In genomic region chr17:16653367-16654041, GRCh38 we compare ENCODE assay signal across 8 cellular contexts. TPM values are rescaled to one million over a fixed set of nuclear protein-coding genes. Genes with fewer than 3 reads are reported as not detected.
DNase-seq lines count a peak whose midpoint lies in the region; ATAC-seq and TF ChIP-seq lines count a peak whose summit lies in the region.

TSS of gene ZNF624 (minus strand) at chr17:16653850.

- TF ChIP-seq POLR2A in stomach (IDR thresholded peaks at IDR 0.05) = peak in 1 of 4 donors; percentile 47

- peak; percentile 92 for ATAC-seq in foreskin keratinocyte

- no peaks in the 10 kb centered on the region for H3K9me3 ChIP-seq in ES-I3 (ENCODE audit: control insufficient read depth, insufficient read depth, low read length)
- H3K9me3 ChIP-seq in stomach = no peaks in the 10 kb centered on the region

- peak within 1 kb of the TSS; percentile 40 for H3K27ac Mint-ChIP-seq in neural crest cell (ENCODE audit: unreplicated experiment)

- peak within 1 kb of the TSS; percentile 88 for H3K9ac ChIP-seq in ES-I3 (ENCODE audit: low read depth, low read length)

- intact Hi-C loops in stomach (cut with DNase I; ENCODE audit: low total_unique reads) = no loop called here

- H3K4me1 Mint-ChIP-seq in neural crest cell = peaks cover 21% of the 10 kb centered on the region

- DNase-seq in H7 = peak; percentile 93
- peak; percentile 89 for DNase-seq in M059J (ENCODE audit: low read depth)
- peak; percentile 100 for DNase-seq in SHP77 treated with DMSO at 0.1 percent for 48 hours (lab: John Stamatoyannopoulos, UW)
- DNase-seq in activated naive CD4-positive, alpha-beta T cell (lab: John Stamatoyannopoulos, UW) = peak; percentile 59 to 82 (median 68)
- peak; percentile 64 to 88 for DNase-seq in foreskin keratinocyte
- peak; percentile 89 for DNase-seq in neural crest cell (ENCODE audit: low read depth, low spot score)
- peak; percentile 98 for DNase-seq in stomach

- H3K36me3 Mint-ChIP-seq in neural crest cell (ENCODE audit: low read depth) = peaks cover 2% of the 10 kb centered on the region

- TF ChIP-seq EP300 in stomach (IDR thresholded peaks at IDR 0.05) = peak; percentile 77

- peak within 1 kb of the TSS; percentile 67 for H3K4me3 ChIP-seq in H7 (ENCODE audit: insufficient read depth, low read depth, low read length)
- H3K4me3 ChIP-seq in stomach = peak within 1 kb of the TSS; percentile 56 to 74 (median 66)

- WGBS in stomach, 5 donors = 0 to 1% (median 0%) methylated on average over 40 to 55 of the region's 55 CpGs

- TF ChIP-seq CTCF in foreskin keratinocyte (conservative IDR thresholded peaks at IDR 0.05) (no peak), neural crest cell (conservative IDR thresholded peaks at IDR 0.05) (no peak), stomach (IDR thresholded peaks at IDR 0.05) (no peak)

- peaks cover 6% of the 10 kb centered on the region for H3K27me3 Mint-ChIP-seq in neural crest cell (ENCODE audit: low read depth)

- peak within 1 kb of the TSS; percentile 79 for H3K27ac ChIP-seq in foreskin keratinocyte
- peak within 1 kb of the TSS; percentile 86 to 94 (median 92) for H3K27ac ChIP-seq in stomach

- no peaks in the 10 kb centered on the region for H3K9me3 Mint-ChIP-seq in neural crest cell

- H3K36me3 ChIP-seq in ES-I3 (ENCODE audit: insufficient read depth, low read length) (no peaks in the 10 kb centered on the region), H7 (replicated peaks; ENCODE audit: control insufficient read depth, insufficient read depth, low read length) (no peaks in the 10 kb centered on the region), stomach (no peaks in the 10 kb centered on the region)

- no peaks in the 10 kb centered on the region for H3K4me1 ChIP-seq in ES-I3 (ENCODE audit: insufficient read depth, low read length)
- peaks cover 5% of the 10 kb centered on the region for H3K4me1 ChIP-seq in foreskin keratinocyte
- H3K4me1 ChIP-seq in stomach = peaks cover 7 to 20% (median 10%) of the 10 kb centered on the region in 4 donors

- H3K27me3 ChIP-seq in H7 (ENCODE audit: control insufficient read depth, insufficient read depth, low read length) (no peaks in the 10 kb centered on the region), foreskin keratinocyte (no peaks in the 10 kb centered on the region), stomach (peaks cover 0 to 6% (median 0%) of the 10 kb centered on the region in 3 donors)

- H3K4me3 Mint-ChIP-seq in neural crest cell = peak within 1 kb of the TSS; percentile 92

RNA-seq across cellular contexts. Expression of gene ZNF624, which starts in this region (rescaled TPM):
- total RNA-seq in H7 (2014; rRNA removed; shearing (Covaris generic)) = 1.9 and 2.3 TPM in 2 replicates
- 2.0 and 2.1 TPM in 2 replicates for total RNA-seq in M059J (2014; rRNA removed; shearing (Covaris generic))
- total RNA-seq in foreskin keratinocyte (4.0 and 4.3 TPM in 2 replicates), neural crest cell (12.1 and 12.6 TPM in 2 replicates), stomach (10 to 100 TPM in 1 of 5 donors, 1 to 10 TPM in 2, not detected in 2; 1.8 to 10.4 (median 6.4) TPM)
- polyA plus RNA-seq in foreskin keratinocyte (0.64 and 0.75 TPM in 2 replicates), stomach (1 to 10 TPM in 1 of 3 donors, under 1 TPM in 2; 0.44 to 1.5 (median 0.48) TPM)

Comparison
In these comparisons a context has a peak if more than half of its experiments do, and no peak if none do; other contexts are left out.
1. Peak in every context shown above with its lines: DNase-seq, ATAC-seq, H3K4me3 ChIP-seq and H3K27ac ChIP-seq.